ENCODE assay signal across 16 cellular contexts in the genomic region with DNA sequence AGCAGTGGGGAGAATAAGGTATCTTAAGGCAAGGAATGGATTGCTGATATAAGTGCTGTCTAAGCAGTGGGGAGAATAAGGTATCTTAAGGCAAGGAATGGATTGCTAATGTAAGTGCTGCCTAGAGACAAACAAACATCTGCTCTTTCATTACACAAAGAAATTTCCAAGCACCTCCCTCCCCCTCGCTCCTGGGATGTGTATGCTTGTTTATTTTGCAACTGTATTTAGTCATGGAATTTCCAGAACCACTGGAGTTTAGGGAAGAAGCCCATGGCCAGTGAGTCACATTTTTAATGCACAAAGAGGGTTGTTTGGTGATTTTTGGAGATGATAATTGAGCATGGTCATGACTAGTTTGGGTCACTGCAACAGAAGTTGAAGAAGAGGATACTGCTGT. TPM values are rescaled to one million over a fixed set of nuclear protein-coding genes. Genes with fewer than 3 reads are reported as not detected.
DNase-seq lines count a peak whose midpoint lies in the region; ATAC-seq, FAIRE-seq and TF ChIP-seq lines count a peak whose summit lies in the region.
"Had no signal": no experiment of that assay in that cellular context is flagged by ENCODE, and none has a peak within 500 bp of the region (broad histone marks: within the 10 kb centered on the region; RNA-seq: fewer than 3 reads in every experiment).

No MANE protein-coding gene starts in this region.

- H3K36me3 ChIP-seq in mammary epithelial cell (ENCODE audit: insufficient read depth, low read length) = no peaks in the 10 kb centered on the region

- no peak for FAIRE-seq in urothelium cell line (lab: Jason Lieb, UNC)
- FAIRE-seq: islet of Langerhans had no signal

- in situ Hi-C loops in mammary epithelial cell (cut with MboI; ENCODE audit: low sequenced_read_pairs in 2 of 2) = no loop called here

- no peaks in the 10 kb centered on the region for H3K27me3 ChIP-seq in mammary epithelial cell (ENCODE audit: insufficient read depth, low read length)

- no peaks in the 10 kb centered on the region for H4K20me1 ChIP-seq in mammary epithelial cell (ENCODE audit: insufficient read depth, low read length)

- no peak overlapping the region for H3K9ac ChIP-seq in mammary epithelial cell (ENCODE audit: insufficient read depth, low read length)

- CTCF ChIA-PET in mammary epithelial cell (lab: Charles Lee; ENCODE audit: low non-redundant PET) = no interaction called here

- no TSS peak for BruUV-seq in mammary epithelial cell (replicated peaks; lab: Mats Ljungman, UMichigan)

- DNase-seq in HT1080 (ENCODE audit: low read depth) = peak; percentile 74
- peak; percentile 52 for DNase-seq in mammary epithelial cell
- DNase-seq in iris pigment epithelial cell (ENCODE audit: low read depth) = peak; percentile 27
- DNase-seq in urothelium cell line (ENCODE audit: low spot score) = peak; percentile 33
- DNase-seq in NCI-H2107 treated with DMSO at 0.1 percent for 48 hours (lab: John Stamatoyannopoulos, UW; ENCODE audit: unreplicated experiment) = no peak
- DNase-seq in NCI-H187 treated with DMSO at 0.1 percent for 48 hours (lab: John Stamatoyannopoulos, UW) = no peak
- DNase-seq: activated CD4-positive, alpha-beta T cell treated with anti-CD3 and anti-CD28 coated beads, Interleukin-2, amount 50 U/mL, for 4 hours; activated T-cell treated with anti-CD3 and anti-CD28 coated beads, Interleukin-2, amount 50 U/mL, for 48 hours; dermis blood vessel endothelial cell; DND-41; substantia nigra had no signal

- ATAC-seq in HG03520 (IDR thresholded peaks at IDR 0.05; ENCODE audit: unreplicated experiment) (no peak), GM21447 (IDR thresholded peaks at IDR 0.05; ENCODE audit: unreplicated experiment) (no peak)

- no peak overlapping the region for H3K27ac ChIP-seq in mammary epithelial cell (ENCODE audit: insufficient read depth, low read depth, low read length)

- dilution Hi-C loops in mammary epithelial cell (cut with HindIII; ENCODE audit: low sequenced_read_pairs) = no loop called here

- no peak for TF ChIP-seq CTCF in mammary epithelial cell (conservative IDR thresholded peaks at IDR 0.05 in 1 of 2, IDR thresholded peaks at IDR 0.05 in 1 of 2; ENCODE audit: extremely low read depth in 1 of 2, insufficient read depth in 1 of 2, low read depth in 1 of 2, low read length in 2 of 2)

- peaks cover 8% of the 10 kb centered on the region for H3K4me1 ChIP-seq in mammary epithelial cell (ENCODE audit: insufficient read depth, low read length)

- no peak overlapping the region for H3K4me2 ChIP-seq in mammary epithelial cell (ENCODE audit: insufficient read depth, low read depth, low read length)

- H2AFZ ChIP-seq in mammary epithelial cell (ENCODE audit: low read depth, low read length) = no peak overlapping the region

- H3K79me2 ChIP-seq in mammary epithelial cell (ENCODE audit: insufficient read depth, low read length) = no peaks in the 10 kb centered on the region

- H3K9me3 ChIP-seq in mammary epithelial cell (replicated peaks; ENCODE audit: insufficient read depth, low read length) = no peaks in the 10 kb centered on the region

- intact Hi-C loops in mammary epithelial cell (cut with micrococcal nuclease) = no loop called here

- 7% methylated on average over 1 of the region's 1 CpG for WGBS in mammary epithelial cell (ENCODE audit: low coverage, missing lambda C conversion rate)

- no peak overlapping the region for H3K4me3 ChIP-seq in mammary epithelial cell (replicated peaks in 1 of 3; ENCODE audit: insufficient read depth in 1 of 3, low read depth in 2 of 3, low read length in 3 of 3)

RNA-seq across cellular contexts. Expression of a gene that starts 21.5 kb away (rescaled TPM):
- total RNA-seq in HT1080 (2014; rRNA removed; shearing (Covaris generic)) = 8.7 and 16.3 TPM in 2 replicates
- polyA plus RNA-seq in HT1080 (2015; cell fraction: cytosol; rRNA removed) = 12.7 and 13.2 TPM in 2 replicates
- 9.3 and 11.9 TPM in 2 replicates for polyA plus RNA-seq in HT1080 (2015; cell fraction: nucleus; rRNA removed)
- total RNA-seq in mammary epithelial cell = 10 to 100 TPM; 33.7 to 39.4 TPM
- polyA plus RNA-seq in mammary epithelial cell = 10.8 TPM
- polyA minus RNA-seq in mammary epithelial cell = 31.4 TPM
- total RNA-seq: osteocyte had no signal
- polyA plus RNA-seq: CD14-positive monocyte had no signal

Comparison
In these comparisons a context has a peak if more than half of its experiments do, and no peak if none do; other contexts are left out.
1. DNase-seq: peak in HT1080 (single experiment), mammary epithelial cell (single experiment), iris pigment epithelial cell (single experiment) and urothelium cell line (single experiment); none in NCI-H2107 treated with DMSO at 0.1 percent for 48 hours (single experiment) and NCI-H187 treated with DMSO at 0.1 percent for 48 hours (single experiment).